In genomic region chr1:59596432-59596831, GRCh38 we compare ENCODE assay signal across 9 cellular contexts.
DNase-seq lines count a peak whose midpoint lies in the region; ATAC-seq, FAIRE-seq and TF ChIP-seq lines count a peak whose summit lies in the region.
"Had no signal": no experiment of that assay in that cellular context is flagged by ENCODE, and none has a peak within 500 bp of the region (broad histone marks: within the 10 kb centered on the region; RNA-seq: fewer than 3 reads in every experiment).

No MANE protein-coding gene starts in this region.

- H3K9me3 ChIP-seq in astrocyte (ENCODE audit: insufficient read depth, low read depth, low read length), result no peaks in the 10 kb centered on the region
- H3K9me3 ChIP-seq in gastrocnemius medialis, result no peaks in the 10 kb centered on the region

- H3K4me2 ChIP-seq in astrocyte (ENCODE audit: low read length), result peak overlapping the region; percentile 14

- H3K27ac Mint-ChIP-seq in astrocyte (ENCODE audit: unreplicated experiment), result peak overlapping the region; percentile 84

- peak overlapping the region; percentile 54 for H3K27ac ChIP-seq in astrocyte (ENCODE audit: low read depth, low read length)
- peak overlapping the region; percentile 84 to 91 (median 86) for H3K27ac ChIP-seq in gastrocnemius medialis

- intact Hi-C loops in left ventricle myocardium superior (cut with micrococcal nuclease) (no loop called here), gastrocnemius medialis (cut with DNase I; ENCODE audit: low total_unique reads) (loop anchor here (5.0 kb wide), 2 partner anchors 74 to 299 kb away; partner anchors contain the start of gene FGGY)

- ATAC-seq in left ventricle myocardium superior, result peak; percentile 46
- ATAC-seq in gastrocnemius medialis, result peak; percentile 8 to 31
- no peak for ATAC-seq in GM18909 (IDR thresholded peaks at IDR 0.05; ENCODE audit: poor library complexity, unreplicated experiment)
- no peak for ATAC-seq in GM18867 (IDR thresholded peaks at IDR 0.05; ENCODE audit: unreplicated experiment)

- peaks cover 2% of the 10 kb centered on the region for H3K36me3 Mint-ChIP-seq in astrocyte (ENCODE audit: low read depth, unreplicated experiment)

- H3K4me3 ChIP-seq in astrocyte (ENCODE audit: insufficient read depth, low read depth, low read length) (no peak overlapping the region), gastrocnemius medialis (no peak overlapping the region)

- no peaks in the 10 kb centered on the region for H3K36me3 ChIP-seq in astrocyte (ENCODE audit: insufficient read depth, low read length)
- no peaks in the 10 kb centered on the region for H3K36me3 ChIP-seq in gastrocnemius medialis

- H3K79me2 ChIP-seq in astrocyte (ENCODE audit: insufficient read depth, low read length), result no peaks in the 10 kb centered on the region

- H4K20me1 ChIP-seq in astrocyte (ENCODE audit: insufficient read depth, low read length), result no peaks in the 10 kb centered on the region

- H3K4me3 Mint-ChIP-seq in astrocyte (ENCODE audit: unreplicated experiment), result no peak overlapping the region

- no peak overlapping the region for H2AFZ ChIP-seq in astrocyte (ENCODE audit: low read depth, low read length)

- DNase-seq in HCEC 1CT (peak; percentile 85), astrocyte (ENCODE audit: low read depth) (peak; percentile 86), left ventricle myocardium superior (no peak), gastrocnemius medialis (peak in 1 of 2 donors; percentile 59), NK-92 (lab: John Stamatoyannopoulos, UW; ENCODE audit: unreplicated experiment) (no peak), AML-193 (lab: John Stamatoyannopoulos, UW) (no peak)
- DNase-seq: T-helper 1 cell had no signal

- H3K27me3 ChIP-seq in astrocyte (ENCODE audit: insufficient read depth, low read length), result no peaks in the 10 kb centered on the region
- no peaks in the 10 kb centered on the region for H3K27me3 ChIP-seq in gastrocnemius medialis

- no peak for FAIRE-seq in astrocyte (lab: Jason Lieb, UNC)

- TF ChIP-seq CTCF in astrocyte (IDR thresholded peaks at IDR 0.05; ENCODE audit: insufficient read depth, low read depth, low read length) (no peak), gastrocnemius medialis (IDR thresholded peaks at IDR 0.05 in 4 of 5, conservative IDR thresholded peaks at IDR 0.05 in 1 of 5) (no peak)

- peaks cover 13% of the 10 kb centered on the region for H3K4me1 Mint-ChIP-seq in astrocyte (ENCODE audit: low read depth, unreplicated experiment)

- H3K27me3 Mint-ChIP-seq in astrocyte (ENCODE audit: low read depth, unreplicated experiment), result no peaks in the 10 kb centered on the region

- no peak overlapping the region for H3K9ac ChIP-seq in astrocyte (ENCODE audit: low read length)

- H3K4me1 ChIP-seq in astrocyte (ENCODE audit: insufficient read depth, low read length), result peaks cover 13% of the 10 kb centered on the region
- peaks cover 62 to 75% of the 10 kb centered on the region in 2 donors for H3K4me1 ChIP-seq in gastrocnemius medialis

- no peaks in the 10 kb centered on the region for H3K9me3 Mint-ChIP-seq in astrocyte (ENCODE audit: unreplicated experiment)

- TF ChIP-seq POLR2A in gastrocnemius medialis (IDR thresholded peaks at IDR 0.05), result no peak

- in situ Hi-C loops in gastrocnemius medialis (cut with MboI; ENCODE audit: low sequenced_read_pairs in 4 of 4), result no loop called here

Comparison
In these comparisons a context has a peak if more than half of its experiments do, and no peak if none do; other contexts are left out.
1. DNase-seq: peak in HCEC 1CT (single experiment) and astrocyte (single experiment); none in left ventricle myocardium superior (single experiment), NK-92 (single experiment) and AML-193 (0 of 2).
2. ATAC-seq: peak in left ventricle myocardium superior (single experiment) and gastrocnemius medialis (2 of 2); none in GM18909 (single experiment) and GM18867 (single experiment).